ENCODE assay signal across 8 cellular contexts in genomic region chr17:64781394-64781793, GRCh38.
DNase-seq lines count a peak whose midpoint lies in the region; ATAC-seq lines count a peak whose summit lies in the region.

No MANE protein-coding gene starts in this region.

- peak overlapping the region; percentile 69 for H3K4me3 ChIP-seq in iPS-20b (ENCODE audit: low read length)

- H3K36me3 ChIP-seq in iPS-20b (ENCODE audit: insufficient read depth, low read depth, low read length): no peaks in the 10 kb centered on the region

- DNase-seq in GM19238 (ENCODE audit: insufficient read length, low spot score): peak; percentile 46
- peak; percentile 41 for DNase-seq in RPMI7951 (ENCODE audit: low read depth)
- peak; percentile 26 for DNase-seq in amniotic epithelial cell (ENCODE audit: low read depth)
- no peak for DNase-seq in stimulated activated effector memory CD8-positive, alpha-beta T cell treated with anti-CD3 and anti-CD28 coated beads, Interleukin-12 subunit alpha, Interleukin-12 subunit beta, amount 100 ng/mL, for 72 hours (ENCODE audit: low spot score in 2 of 2)
- DNase-seq in NCI-H2081 treated with DMSO at 0.1 percent for 48 hours (lab: John Stamatoyannopoulos, UW): no peak
- DNase-seq in SW 1271 (lab: John Stamatoyannopoulos, UW): no peak

- H3K9ac ChIP-seq in iPS-20b (ENCODE audit: low read depth, low read length): no peak overlapping the region

- H3K9me3 Mint-ChIP-seq in stimulated activated effector memory CD8-positive, alpha-beta T cell treated with anti-CD3 and anti-CD28 coated beads, Interleukin-12 subunit alpha, Interleukin-12 subunit beta, amount 100 ng/mL, for 72 hours: no peaks in the 10 kb centered on the region

- ATAC-seq in stimulated activated effector memory CD8-positive, alpha-beta T cell treated with anti-CD3 and anti-CD28 coated beads, Interleukin-12 subunit alpha, Interleukin-12 subunit beta, amount 100 ng/mL, for 72 hours: peak; percentile 31
- ATAC-seq in HG03565 (IDR thresholded peaks at IDR 0.05; ENCODE audit: unreplicated experiment): no peak

- peaks cover 38% of the 10 kb centered on the region for H3K36me3 Mint-ChIP-seq in stimulated activated effector memory CD8-positive, alpha-beta T cell treated with anti-CD3 and anti-CD28 coated beads, Interleukin-12 subunit alpha, Interleukin-12 subunit beta, amount 100 ng/mL, for 72 hours

- peaks cover 70% of the 10 kb centered on the region for H3K27me3 ChIP-seq in iPS-20b (ENCODE audit: insufficient read depth, low read length)

- H3K4me1 ChIP-seq in iPS-20b (ENCODE audit: insufficient read depth, low read length): peaks cover 11% of the 10 kb centered on the region; the same call in 1 of the 2 replicates

- H3K4me3 Mint-ChIP-seq in stimulated activated effector memory CD8-positive, alpha-beta T cell treated with anti-CD3 and anti-CD28 coated beads, Interleukin-12 subunit alpha, Interleukin-12 subunit beta, amount 100 ng/mL, for 72 hours: peak overlapping the region; percentile 72

- H3K27ac ChIP-seq in iPS-20b (ENCODE audit: low read length): no peak overlapping the region

- no peaks in the 10 kb centered on the region; the same call in 1 of the 2 replicates for H3K9me3 ChIP-seq in iPS-20b (ENCODE audit: insufficient read depth, low read depth, low read length)

- H3K4me1 Mint-ChIP-seq in stimulated activated effector memory CD8-positive, alpha-beta T cell treated with anti-CD3 and anti-CD28 coated beads, Interleukin-12 subunit alpha, Interleukin-12 subunit beta, amount 100 ng/mL, for 72 hours: peaks cover 38% of the 10 kb centered on the region

- peak overlapping the region; percentile 73 for H3K27ac Mint-ChIP-seq in stimulated activated effector memory CD8-positive, alpha-beta T cell treated with anti-CD3 and anti-CD28 coated beads, Interleukin-12 subunit alpha, Interleukin-12 subunit beta, amount 100 ng/mL, for 72 hours

Comparison
In these comparisons a context has a peak if more than half of its experiments do, and no peak if none do; other contexts are left out.
1. DNase-seq: peak in GM19238 (single experiment), RPMI7951 (single experiment) and amniotic epithelial cell (single experiment); none in stimulated activated effector memory CD8-positive, alpha-beta T cell treated with anti-CD3 and anti-CD28 coated beads, Interleukin-12 subunit alpha, Interleukin-12 subunit beta, amount 100 ng/mL, for 72 hours (0 of 2), NCI-H2081 treated with DMSO at 0.1 percent for 48 hours (single experiment) and SW 1271 (0 of 2).